Comparison of ENCODE assay signal across 28 cellular contexts in the genomic region with DNA sequence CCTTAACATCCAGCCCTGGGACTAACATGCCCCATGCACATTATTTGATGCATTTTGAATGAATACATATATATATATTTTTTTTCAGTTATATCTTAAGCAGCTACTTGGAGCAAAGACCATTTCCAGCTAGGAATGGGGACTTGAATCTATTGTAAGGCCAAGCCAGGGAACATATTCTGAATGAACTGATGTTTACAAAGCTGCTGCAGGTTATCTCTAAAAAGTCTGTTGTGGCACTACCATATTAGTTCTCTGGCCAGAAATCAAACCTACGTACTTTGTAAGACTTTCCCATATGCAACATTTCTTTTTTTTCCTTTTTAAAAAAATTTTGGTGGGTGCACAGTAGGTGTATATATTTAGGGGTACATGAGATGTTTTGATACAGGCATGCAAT. TPM values are rescaled to one million over a fixed set of nuclear protein-coding genes. Genes with fewer than 3 reads are reported as not detected.
"Had no signal": no experiment of that assay in that cellular context is flagged by ENCODE, and none has a peak within 500 bp of the region (broad histone marks: within the 10 kb centered on the region; RNA-seq: fewer than 3 reads in every experiment).

No MANE protein-coding gene starts in this region.

- H3K27ac Mint-ChIP-seq: effector memory CD8-positive, alpha-beta T cell; endodermal cell had no signal

- H3K27me3 Mint-ChIP-seq: effector memory CD8-positive, alpha-beta T cell had no signal

- H3K27ac ChIP-seq: colonic mucosa, coronary artery, dorsolateral prefrontal cortex, epithelial cell of prostate, esophagus muscularis mucosa, esophagus squamous epithelium, foreskin keratinocyte, gastrocnemius medialis, gastroesophageal sphincter, heart left ventricle, heart right ventricle had no signal

- DNase-seq: colonic mucosa; cortex of kidney; dermis blood vessel endothelial cell; dorsolateral prefrontal cortex; effector CD4-positive, alpha-beta T cell; effector CD8-positive, alpha-beta T cell; effector memory CD4-positive, alpha-beta T cell; effector memory CD8-positive, alpha-beta T cell; endodermal cell; erythroblast; esophagus squamous epithelium; foreskin fibroblast; foreskin keratinocyte; foreskin melanocyte; gastrocnemius medialis; glutamatergic neuron; head of caudate nucleus; heart left ventricle; heart right ventricle had no signal

- ATAC-seq: effector memory CD8-positive, alpha-beta T cell; esophagus mucosa; foreskin keratinocyte; gastrocnemius medialis; gastroesophageal sphincter; heart left ventricle; heart right ventricle had no signal

- H3K36me3 ChIP-seq: colonic mucosa, esophagus muscularis mucosa, esophagus squamous epithelium, gastrocnemius medialis, gastroesophageal sphincter, heart left ventricle, heart right ventricle had no signal

- H3K4me1 ChIP-seq: colonic mucosa, foreskin keratinocyte, gastrocnemius medialis had no signal

- H3K4me3 Mint-ChIP-seq: effector memory CD8-positive, alpha-beta T cell; endodermal cell had no signal

- FAIRE-seq: colon, endometrium, endothelial cell of umbilical vein, frontal cortex had no signal

- H3K27me3 ChIP-seq: colonic mucosa, dorsolateral prefrontal cortex, esophagus muscularis mucosa, esophagus squamous epithelium, foreskin keratinocyte, gastrocnemius medialis, gastroesophageal sphincter, heart left ventricle, heart right ventricle had no signal

- H3K4me3 ChIP-seq: colonic mucosa, coronary artery, dorsolateral prefrontal cortex, esophagus muscularis mucosa, esophagus squamous epithelium, gastrocnemius medialis, gastroesophageal sphincter, heart left ventricle, heart right ventricle had no signal

RNA-seq across cellular contexts. Expression of a gene that starts 43.4 kb away (rescaled TPM):
- total RNA-seq: foreskin keratinocyte had no signal
